ENCODE assay signal across 21 cellular contexts in genomic region chr2:158659483-158659882, GRCh38.
"Had no signal": no experiment of that assay in that cellular context is flagged by ENCODE, and none has a peak within 500 bp of the region (broad histone marks: within the 10 kb centered on the region; RNA-seq: fewer than 3 reads in every experiment).

No MANE protein-coding gene starts in this region.

- ATAC-seq: activated CD8-positive, alpha-beta T cell treated with anti-CD3 and anti-CD28 coated beads, Interleukin-2, amount 10 ng/mL, durations not matched to agents 7 days and 5 days; esophagus mucosa; heart right ventricle; psoas muscle; right cardiac atrium had no signal

- H3K4me3 Mint-ChIP-seq: activated CD8-positive, alpha-beta T cell treated with anti-CD3 and anti-CD28 coated beads, Interleukin-2, amount 10 ng/mL, durations not matched to agents 7 days and 5 days; central memory CD8-positive, alpha-beta T cell; memory B cell; naive B cell had no signal

- H3K9me3 Mint-ChIP-seq: activated naive CD4-positive, alpha-beta T cell treated with anti-CD3 and anti-CD28 coated beads, Interleukin-2, amount 50 U/mL, for 72 hours; central memory CD8-positive, alpha-beta T cell; memory B cell; naive B cell had no signal

- H3K27me3 Mint-ChIP-seq: central memory CD8-positive, alpha-beta T cell; memory B cell; naive B cell had no signal

- H3K4me3 ChIP-seq: coronary artery, heart right ventricle, left ventricle myocardium inferior, psoas muscle, tibial nerve, vagina had no signal

- DNase-seq: activated CD4-positive, alpha-beta T cell treated with anti-CD3 and anti-CD28 coated beads for 4 hours; activated CD8-positive, alpha-beta T cell treated with anti-CD3 and anti-CD28 coated beads, Interleukin-2, amount 10 ng/mL, durations not matched to agents 7 days and 5 days; activated gamma-delta T cell; activated T-cell treated with anti-CD3 and anti-CD28 coated beads, Interleukin-2, amount 50 U/mL, for 48 hours; brain microvascular endothelial cell; heart right ventricle; left ventricle myocardium inferior; naive B cell; psoas muscle; right cardiac atrium; stimulated activated CD4-positive, alpha-beta T cell treated with anti-CD3 and anti-CD28 coated beads, Interleukin-2, amount 100 ng/mL, for 24 hours; stimulated activated naive CD4-positive, alpha-beta T cell treated with Interleukin-2 at 50 U/mL for 16 hours; SW 1271 had no signal

- FAIRE-seq: endometrium had no signal

- H3K4me1 Mint-ChIP-seq: central memory CD8-positive, alpha-beta T cell; memory B cell had no signal

- H3K36me3 Mint-ChIP-seq: activated naive CD4-positive, alpha-beta T cell treated with anti-CD3 and anti-CD28 coated beads, Interleukin-2, amount 50 U/mL, for 72 hours; memory B cell had no signal

- H3K27ac Mint-ChIP-seq: activated CD8-positive, alpha-beta T cell treated with anti-CD3 and anti-CD28 coated beads, Interleukin-2, amount 10 ng/mL, durations not matched to agents 7 days and 5 days; memory B cell had no signal

- H3K27me3 ChIP-seq: brain microvascular endothelial cell, heart right ventricle, tibial nerve, vagina had no signal
